In genomic region chr2:224937887-224938286, GRCh38 we compare ENCODE assay signal across 9 cellular contexts.
DNase-seq lines count a peak whose midpoint lies in the region; ATAC-seq and TF ChIP-seq lines count a peak whose summit lies in the region.
"Had no signal": no experiment of that assay in that cellular context is flagged by ENCODE, and none has a peak within 500 bp of the region (broad histone marks: within the 10 kb centered on the region; RNA-seq: fewer than 3 reads in every experiment).

No MANE protein-coding gene starts in this region.

- TF ChIP-seq EP300 in upper lobe of left lung (IDR thresholded peaks at IDR 0.05): no peak

- peak; percentile 65 for DNase-seq in CD1c-positive myeloid dendritic cell (ENCODE audit: extremely low spot score)
- no peak for DNase-seq in activated T-helper 2 cell treated with anti-CD3 and anti-CD28 coated beads, Interferon-gamma antibody, Interleukin-2, Interleukin-4, amounts not matched to agents 10 μg/mL and 5 μg/mL and 100 μg/mL, durations not matched to agents 14 hours and 24 hours and 36 hours (ENCODE audit: low spot score)
- no peak for DNase-seq in posterior cingulate gyrus
- no peak for DNase-seq in upper lobe of left lung
- no peak for DNase-seq in NCI-H2196 (lab: John Stamatoyannopoulos, UW; ENCODE audit: unreplicated experiment)
- no peak for DNase-seq in uterus
- DNase-seq: NK-92 treated with Interleukin-12 subunit alpha and Interleukin-12 subunit beta, amount 100 ng/mL, for 24 hours had no signal

- H3K4me3 Mint-ChIP-seq in activated T-helper 2 cell treated with anti-CD3 and anti-CD28 coated beads, Interferon-gamma antibody, Interleukin-2, Interleukin-4, amounts not matched to agents 10 μg/mL and 5 μg/mL and 100 μg/mL, durations not matched to agents 14 hours and 24 hours and 36 hours (ENCODE audit: low read depth): peak overlapping the region; percentile 41

- no peaks in the 10 kb centered on the region for H3K9me3 Mint-ChIP-seq in activated T-helper 2 cell treated with anti-CD3 and anti-CD28 coated beads, Interferon-gamma antibody, Interleukin-2, Interleukin-4, amounts not matched to agents 10 μg/mL and 5 μg/mL and 100 μg/mL, durations not matched to agents 14 hours and 24 hours and 36 hours

- H3K4me3 ChIP-seq in upper lobe of left lung: no peak overlapping the region
- no peak overlapping the region for H3K4me3 ChIP-seq in uterus

- no peaks in the 10 kb centered on the region for H3K27me3 Mint-ChIP-seq in activated T-helper 2 cell treated with anti-CD3 and anti-CD28 coated beads, Interferon-gamma antibody, Interleukin-2, Interleukin-4, amounts not matched to agents 10 μg/mL and 5 μg/mL and 100 μg/mL, durations not matched to agents 14 hours and 24 hours and 36 hours (ENCODE audit: low read depth)

- peak; percentile 77 for ATAC-seq in GM19324 (IDR thresholded peaks at IDR 0.05; ENCODE audit: low FRiP score, unreplicated experiment)
- peak; percentile 90 for ATAC-seq in HG03066 (IDR thresholded peaks at IDR 0.05; ENCODE audit: low read depth, unreplicated experiment)
- no peak for ATAC-seq in upper lobe of left lung (ENCODE audit: low FRiP score in 2 of 2)

- H3K4me1 ChIP-seq in upper lobe of left lung (peaks cover 0 to 4% (median 0%) of the 10 kb centered on the region in 4 donors), uterus (peaks cover 0 to 2% of the 10 kb centered on the region in 2 donors)

- no peak for TF ChIP-seq POLR2A in upper lobe of left lung (IDR thresholded peaks at IDR 0.05)
- TF ChIP-seq POLR2A in uterus (IDR thresholded peaks at IDR 0.05): no peak

- peaks cover 45% of the 10 kb centered on the region for H3K36me3 Mint-ChIP-seq in activated T-helper 2 cell treated with anti-CD3 and anti-CD28 coated beads, Interferon-gamma antibody, Interleukin-2, Interleukin-4, amounts not matched to agents 10 μg/mL and 5 μg/mL and 100 μg/mL, durations not matched to agents 14 hours and 24 hours and 36 hours (ENCODE audit: low read depth)

- H3K27ac ChIP-seq in upper lobe of left lung (peak overlapping the region in 1 of 4 donors; percentile 4), uterus (no peak overlapping the region)

- TF ChIP-seq CTCF in upper lobe of left lung (IDR thresholded peaks at IDR 0.05) (no peak), uterus (IDR thresholded peaks at IDR 0.05) (no peak)

- no peaks in the 10 kb centered on the region for H3K9me3 ChIP-seq in upper lobe of left lung
- no peaks in the 10 kb centered on the region for H3K9me3 ChIP-seq in uterus

- H3K27me3 ChIP-seq in upper lobe of left lung (no peaks in the 10 kb centered on the region), uterus (no peaks in the 10 kb centered on the region)

- 58 to 59% methylated on average over 5 of the region's 5 CpGs for WGBS in upper lobe of left lung, 2 donors

- peak overlapping the region; percentile 80 for H3K27ac Mint-ChIP-seq in activated T-helper 2 cell treated with anti-CD3 and anti-CD28 coated beads, Interferon-gamma antibody, Interleukin-2, Interleukin-4, amounts not matched to agents 10 μg/mL and 5 μg/mL and 100 μg/mL, durations not matched to agents 14 hours and 24 hours and 36 hours

- peaks cover 77% of the 10 kb centered on the region for H3K4me1 Mint-ChIP-seq in activated T-helper 2 cell treated with anti-CD3 and anti-CD28 coated beads, Interferon-gamma antibody, Interleukin-2, Interleukin-4, amounts not matched to agents 10 μg/mL and 5 μg/mL and 100 μg/mL, durations not matched to agents 14 hours and 24 hours and 36 hours (ENCODE audit: low read depth)

- intact Hi-C loops in activated T-helper 2 cell treated with anti-CD3 and anti-CD28 coated beads, Interferon-gamma antibody, Interleukin-2, Interleukin-4, amounts not matched to agents 10 μg/mL and 5 μg/mL and 100 μg/mL, durations not matched to agents 14 hours and 24 hours and 36 hours (cut with micrococcal nuclease): loop anchor here (1.0 to 2.0 kb wide), 5 partner anchors 8 to 65 kb away; no protein-coding TSS in a partner anchor
- intact Hi-C loops in posterior cingulate gyrus (cut with DNase I) (no loop called here), uterus (cut with DNase I; ENCODE audit: low total_unique reads) (no loop called here)

- no peaks in the 10 kb centered on the region for H3K36me3 ChIP-seq in upper lobe of left lung
- H3K36me3 ChIP-seq in uterus: no peaks in the 10 kb centered on the region

Comparison
In these comparisons a context has a peak if more than half of its experiments do, and no peak if none do; other contexts are left out.
1. ATAC-seq: peak in GM19324 (single experiment) and HG03066 (single experiment); none in upper lobe of left lung (0 of 2).